ENCODE assay signal across 8 cellular contexts in the genomic region with DNA sequence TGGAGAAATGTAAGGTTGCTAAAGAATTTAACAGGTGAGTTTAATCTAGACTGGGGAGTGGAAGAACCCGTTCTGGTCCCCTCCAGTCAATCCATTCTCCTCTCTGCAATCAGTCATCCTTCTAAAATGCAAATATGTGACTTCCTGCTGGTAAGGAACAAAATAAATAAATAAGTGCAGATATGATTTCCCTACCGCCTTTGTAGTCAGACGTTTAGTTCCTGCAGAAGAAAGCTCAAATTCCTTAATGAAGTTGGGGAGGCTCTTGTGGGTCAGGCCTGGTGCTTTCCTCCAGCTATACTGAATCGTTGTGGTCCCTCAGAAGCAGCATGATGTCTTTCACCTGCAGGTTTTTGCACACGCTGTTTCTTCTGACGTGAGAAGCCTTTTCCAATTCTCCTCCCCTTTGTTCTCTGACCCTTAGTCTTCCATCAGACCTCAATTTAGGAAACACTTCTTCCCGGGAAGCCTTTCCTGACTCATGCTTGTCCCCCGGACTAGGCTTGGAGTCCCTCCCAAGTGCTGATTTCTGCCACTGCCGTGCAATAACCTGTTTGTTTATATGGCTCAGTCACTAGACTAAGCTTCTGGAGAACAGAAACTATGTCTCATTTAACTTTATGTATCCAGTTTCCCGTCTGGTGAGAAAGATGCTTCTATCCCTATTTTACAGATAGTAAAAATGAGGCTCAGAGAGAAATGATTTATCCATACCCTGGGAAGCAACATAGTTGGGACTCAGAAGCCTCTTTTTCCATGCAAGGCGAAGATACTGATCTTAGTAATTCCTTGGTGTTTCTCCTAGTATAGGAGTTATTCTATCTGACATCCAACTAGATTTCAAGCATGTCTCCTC. TPM values are rescaled to one million over a fixed set of nuclear protein-coding genes. Genes with fewer than 3 reads are reported as not detected.
DNase-seq lines count a peak whose midpoint lies in the region; ATAC-seq and TF ChIP-seq lines count a peak whose summit lies in the region.

No MANE protein-coding gene starts in this region.

- peak overlapping the region; percentile 87 for H3K27ac ChIP-seq in HUES48 (ENCODE audit: low read depth, low read length)

- intact Hi-C loops in MCF 10A (cut with micrococcal nuclease): loop anchor here (5.0 kb wide), 2 partner anchors 82 to 157 kb away; partner anchors contain the start of gene WHRN

- H3K4me3 Mint-ChIP-seq in MCF 10A (ENCODE audit: unreplicated experiment): peak overlapping the region; percentile 100

- H3K9me3 Mint-ChIP-seq in MCF 10A (ENCODE audit: unreplicated experiment): no peaks in the 10 kb centered on the region

- peak; percentile 46 for DNase-seq in AG08395 (ENCODE audit: low spot score)
- DNase-seq in MCF 10A (ENCODE audit: unreplicated experiment): peak; percentile 37
- DNase-seq in GM20000 (ENCODE audit: low spot score): no peak

- peak overlapping the region; percentile 100 for H3K27ac Mint-ChIP-seq in MCF 10A (ENCODE audit: low read depth, unreplicated experiment)

- CTCF ChIA-PET in MCF 10A (lab: Yijun Ruan, JAX): interaction anchor here (0.6 to 1.6 kb wide), 10 partner anchors 18 to 613 kb away, joined by 3 to 8 read pairs (median 4); no protein-coding TSS in a partner anchor

- no TSS peak for BruUV-seq in MCF 10A (replicated peaks; lab: Mats Ljungman, UMichigan)

- no peak for TF ChIP-seq CTCF in MCF 10A (IDR thresholded peaks at IDR 0.05; ENCODE audit: unreplicated experiment)
- no peak for TF ChIP-seq CTCF in GM20000 (IDR thresholded peaks at IDR 0.05; ENCODE audit: extremely low read depth, missing control alignments)

- peak overlapping the region; percentile 95 for H3K9ac ChIP-seq in HUES48 (ENCODE audit: low read depth, low read length)

- H3K27me3 ChIP-seq in HUES48 (ENCODE audit: control insufficient read depth, insufficient read depth, low read length): no peaks in the 10 kb centered on the region
- H3K27me3 ChIP-seq in mononuclear cell (ENCODE audit: insufficient read depth, low read length): no peaks in the 10 kb centered on the region

- ATAC-seq in HG03280 (IDR thresholded peaks at IDR 0.05; ENCODE audit: unreplicated experiment): no peak
- ATAC-seq in GM21423 (IDR thresholded peaks at IDR 0.05; ENCODE audit: unreplicated experiment): no peak
- no peak for ATAC-seq in HG02852 (IDR thresholded peaks at IDR 0.05; ENCODE audit: unreplicated experiment)

- no peaks in the 10 kb centered on the region for H3K9me3 ChIP-seq in HUES48 (ENCODE audit: control insufficient read depth, insufficient read depth, low read length)
- no peaks in the 10 kb centered on the region for H3K9me3 ChIP-seq in mononuclear cell (ENCODE audit: low read depth, low read length)

- no peaks in the 10 kb centered on the region for H3K27me3 Mint-ChIP-seq in MCF 10A (ENCODE audit: insufficient read depth, unreplicated experiment)

- H3K4me1 ChIP-seq in HUES48 (ENCODE audit: control insufficient read depth, insufficient read depth, low read length): peaks cover 17% of the 10 kb centered on the region
- H3K4me1 ChIP-seq in mononuclear cell (ENCODE audit: insufficient read depth, low read length): peaks cover 64% of the 10 kb centered on the region

- POLR2A ChIA-PET in MCF 10A (lab: Yijun Ruan, JAX): interaction anchor here (0.7 to 4.3 kb wide), 18 partner anchors 11 to 514 kb away, joined by 3 to 110 read pairs (median 6); partner anchors contain the start of genes TMEM268 and WHRN

- H3K36me3 ChIP-seq in HUES48 (ENCODE audit: control insufficient read depth, insufficient read depth, low read length): peaks cover 32% of the 10 kb centered on the region

- H3K4me1 Mint-ChIP-seq in MCF 10A (ENCODE audit: insufficient read depth, unreplicated experiment): peaks cover 37% of the 10 kb centered on the region

- H3K36me3 Mint-ChIP-seq in MCF 10A (ENCODE audit: insufficient read depth, unreplicated experiment): peaks cover 47% of the 10 kb centered on the region

- peak overlapping the region; percentile 91 for H3K4me3 ChIP-seq in HUES48 (ENCODE audit: low read depth, low read length)
- peak overlapping the region; percentile 98 for H3K4me3 ChIP-seq in mononuclear cell (ENCODE audit: low read length)

RNA-seq across cellular contexts. Expression of gene ATP6V1G1, which starts 1.3 kb away (rescaled TPM):
- total RNA-seq in MCF 10A (2022) (87.1 and 118 TPM in 2 replicates), mononuclear cell (265 TPM)

RNA-seq across cellular contexts. Expression of gene TMEM268, which starts 22.2 kb away (rescaled TPM):
- 19.9 and 20.7 TPM in 2 replicates for total RNA-seq in MCF 10A (2022)
- total RNA-seq in mononuclear cell: 11.8 TPM
